In genomic region chr10:68284007-68284406, GRCh38 we compare ENCODE assay signal across 24 cellular contexts. TPM values are rescaled to one million over a fixed set of nuclear protein-coding genes. Genes with fewer than 3 reads are reported as not detected.
"Had no signal": no experiment of that assay in that cellular context is flagged by ENCODE, and none has a peak within 500 bp of the region (broad histone marks: within the 10 kb centered on the region; RNA-seq: fewer than 3 reads in every experiment).

No MANE protein-coding gene starts in this region.

- H3K4me1 ChIP-seq: breast epithelium, esophagus muscularis mucosa, thyroid gland had no signal

- H3K4me1 Mint-ChIP-seq: activated CD4-positive, alpha-beta T cell treated with anti-CD3 and anti-CD28 coated beads for 36 hours; WTC11 had no signal

- H3K9me3 Mint-ChIP-seq: activated naive CD4-positive, alpha-beta T cell treated with anti-CD3 and anti-CD28 coated beads for 36 hours; activated T-cell treated with anti-CD3 and anti-CD28 coated beads, Interleukin-2, amount 50 U/mL, for 24 hours; activated T-helper 2 cell treated with anti-CD3 and anti-CD28 coated beads, Interferon-gamma antibody, Interleukin-2, Interleukin-4, amounts not matched to agents 10 μg/mL and 5 μg/mL and 100 μg/mL, durations not matched to agents 14 hours and 24 hours and 36 hours; natural killer cell treated with Interleukin-12 subunit alpha and Interleukin-12 subunit beta and Interleukin-15 and Interleukin-18, amount 100 ng/mL, for 72 hours had no signal

- H3K36me3 ChIP-seq: breast epithelium, thyroid gland had no signal

- H3K36me3 Mint-ChIP-seq: activated CD4-positive, alpha-beta memory T cell treated with anti-CD3 and anti-CD28 coated beads for 36 hours; natural killer cell treated with Interleukin-12 subunit alpha and Interleukin-12 subunit beta and Interleukin-15 and Interleukin-18, amount 100 ng/mL, for 72 hours had no signal

- H3K27ac Mint-ChIP-seq: activated CD4-positive, alpha-beta memory T cell treated with anti-CD3 and anti-CD28 coated beads for 36 hours; activated CD4-positive, alpha-beta T cell treated with anti-CD3 and anti-CD28 coated beads for 36 hours; activated naive CD4-positive, alpha-beta T cell treated with anti-CD3 and anti-CD28 coated beads for 36 hours; activated T-cell treated with anti-CD3 and anti-CD28 coated beads, Interleukin-2, amount 50 U/mL, for 24 hours; activated T-helper 2 cell treated with anti-CD3 and anti-CD28 coated beads, Interferon-gamma antibody, Interleukin-2, Interleukin-4, amounts not matched to agents 10 μg/mL and 5 μg/mL and 100 μg/mL, durations not matched to agents 14 hours and 24 hours and 36 hours; dendritic cell treated with granulocyte-macrophage colony-stimulating factor and Interleukin-4, amounts not matched to agents 40 ng/mL and 50 ng/mL, for 4 days; natural killer cell treated with Interleukin-12 subunit alpha and Interleukin-12 subunit beta and Interleukin-15 and Interleukin-18, amount 100 ng/mL, for 72 hours; WTC11 had no signal

- H3K4me3 Mint-ChIP-seq: activated CD4-positive, alpha-beta memory T cell treated with anti-CD3 and anti-CD28 coated beads for 36 hours; activated CD4-positive, alpha-beta T cell treated with anti-CD3 and anti-CD28 coated beads for 36 hours; activated naive CD4-positive, alpha-beta T cell treated with anti-CD3 and anti-CD28 coated beads for 36 hours; activated T-cell treated with anti-CD3 and anti-CD28 coated beads, Interleukin-2, amount 50 U/mL, for 24 hours; dendritic cell treated with granulocyte-macrophage colony-stimulating factor and Interleukin-4, amounts not matched to agents 40 ng/mL and 50 ng/mL, for 4 days; natural killer cell treated with Interleukin-12 subunit alpha and Interleukin-12 subunit beta and Interleukin-15 and Interleukin-18, amount 100 ng/mL, for 72 hours; WTC11 had no signal

- ATAC-seq: activated CD4-positive, alpha-beta T cell treated with anti-CD3 and anti-CD28 coated beads for 36 hours; sciatic nerve; WTC11 had no signal

- DNase-seq: activated CD4-positive, alpha-beta memory T cell treated with anti-CD3 and anti-CD28 coated beads for 36 hours; activated CD4-positive, alpha-beta T cell treated with anti-CD3 and anti-CD28 coated beads for 36 hours; activated naive CD4-positive, alpha-beta T cell treated with anti-CD3 and anti-CD28 coated beads for 36 hours; activated T-cell treated with anti-CD3 and anti-CD28 coated beads, Interleukin-2, amount 50 U/mL, for 24 hours; cerebellar nuclear complex; effector memory CD4-positive, alpha-beta T cell; mesendoderm; stimulated activated naive CD4-positive, alpha-beta T cell; SW 1271; thyroid gland had no signal

- H3K27ac ChIP-seq: breast epithelium, esophagus muscularis mucosa, thyroid gland had no signal

- H3K27me3 Mint-ChIP-seq: activated CD4-positive, alpha-beta memory T cell treated with anti-CD3 and anti-CD28 coated beads for 36 hours; activated CD4-positive, alpha-beta T cell treated with anti-CD3 and anti-CD28 coated beads for 36 hours; activated T-cell treated with anti-CD3 and anti-CD28 coated beads, Interleukin-2, amount 50 U/mL, for 24 hours; dendritic cell treated with granulocyte-macrophage colony-stimulating factor and Interleukin-4, amounts not matched to agents 40 ng/mL and 50 ng/mL, for 4 days; natural killer cell treated with Interleukin-12 subunit alpha and Interleukin-12 subunit beta and Interleukin-15 and Interleukin-18, amount 100 ng/mL, for 72 hours had no signal

- H3K9me3 ChIP-seq: breast epithelium, esophagus muscularis mucosa, thyroid gland had no signal

- H3K27me3 ChIP-seq: breast epithelium, esophagus muscularis mucosa, thyroid gland had no signal

- H3K4me3 ChIP-seq: breast epithelium, esophagus muscularis mucosa, thyroid gland had no signal

RNA-seq across cellular contexts. Expression of gene ATOH7, which starts 52.1 kb away (rescaled TPM):
- total RNA-seq: activated CD4-positive, alpha-beta memory T cell treated with anti-CD3 and anti-CD28 coated beads for 36 hours; activated CD4-positive, alpha-beta T cell treated with anti-CD3 and anti-CD28 coated beads for 36 hours; activated naive CD4-positive, alpha-beta T cell treated with anti-CD3 and anti-CD28 coated beads for 36 hours; activated T-helper 2 cell treated with anti-CD3 and anti-CD28 coated beads, Interferon-gamma antibody, Interleukin-2, Interleukin-4, amounts not matched to agents 10 μg/mL and 5 μg/mL and 100 μg/mL, durations not matched to agents 14 hours and 24 hours and 36 hours; endothelial cell of umbilical vein; esophagus muscularis mucosa; glomerular endothelial cell; natural killer cell treated with Interleukin-12 subunit alpha and Interleukin-12 subunit beta and Interleukin-15 and Interleukin-18, amount 100 ng/mL, for 72 hours; osteoblast; pulmonary artery endothelial cell; subcutaneous adipose tissue; T-helper 2 cell treated with Interferon-gamma antibody and Interleukin-4, amounts not matched to agents 100 ng/mL and 5 ng/mL, for 36 hours; thyroid gland; urinary bladder had no signal
